Comparison of ENCODE assay signal across 8 cellular contexts in genomic region chr15:73685561-73685960, GRCh38. TPM values are rescaled to one million over a fixed set of nuclear protein-coding genes. Genes with fewer than 3 reads are reported as not detected.
DNase-seq lines count a peak whose midpoint lies in the region; ATAC-seq and TF ChIP-seq lines count a peak whose summit lies in the region.

No MANE protein-coding gene starts in this region.

- no peak overlapping the region for H2BK5ac ChIP-seq in mesendoderm (ENCODE audit: low read length)

- TF ChIP-seq CTCF in heart right ventricle (IDR thresholded peaks at IDR 0.05) (no peak), breast epithelium (IDR thresholded peaks at IDR 0.05) (no peak)

- H3K18ac ChIP-seq in mesendoderm (ENCODE audit: low read length) = no peak overlapping the region

- H3K27me3 ChIP-seq in heart right ventricle (peaks cover 0 to 49% (median 0%) of the 10 kb centered on the region in 7 donors), breast epithelium (no peaks in the 10 kb centered on the region), mesendoderm (ENCODE audit: insufficient read depth, low read length, poor library complexity) (no peaks in the 10 kb centered on the region)

- no peak overlapping the region for H2BK15ac ChIP-seq in mesendoderm (replicated peaks; ENCODE audit: low read depth)

- H3K4me1 ChIP-seq in heart right ventricle (peaks cover 19 to 78% (median 39%) of the 10 kb centered on the region in 9 donors), breast epithelium (peaks cover 0 to 10% of the 10 kb centered on the region in 2 donors), mesendoderm (ENCODE audit: control insufficient read depth, low read depth, low read length) (peaks cover 8% of the 10 kb centered on the region)

- H3K56ac ChIP-seq in mesendoderm (ENCODE audit: low read length) = peak overlapping the region; percentile 73

- H3K4ac ChIP-seq in mesendoderm (ENCODE audit: low read depth, low read length) = no peak overlapping the region

- H3K9me3 ChIP-seq in heart right ventricle = no peaks in the 10 kb centered on the region
- no peaks in the 10 kb centered on the region for H3K9me3 ChIP-seq in breast epithelium

- H3K4me3 ChIP-seq in heart right ventricle (peak overlapping the region in 6 of 10 donors; percentile 9 to 96 (median 82)), breast epithelium (peak overlapping the region; percentile 80 to 90 (median 83)), mesendoderm (ENCODE audit: low read length) (no peak overlapping the region)

- H3K36me3 ChIP-seq in heart right ventricle = no peaks in the 10 kb centered on the region
- no peaks in the 10 kb centered on the region for H3K36me3 ChIP-seq in breast epithelium
- H3K36me3 ChIP-seq in mesendoderm (ENCODE audit: control insufficient read depth, insufficient read depth, low read length) = no peaks in the 10 kb centered on the region

- H4K8ac ChIP-seq in mesendoderm (ENCODE audit: low read depth, low read length) = no peak overlapping the region

- no peak for DNase-seq in heart right ventricle
- DNase-seq in left ventricle myocardium superior = no peak
- no peak for DNase-seq in breast epithelium (ENCODE audit: low spot score in 2 of 2)
- DNase-seq in mesendoderm = no peak
- peak; percentile 24 for DNase-seq in ureter (ENCODE audit: low spot score)
- DNase-seq in kidney glomerular epithelial cell (lab: John Stamatoyannopoulos, UW) = no peak

- TF ChIP-seq POLR2A in breast epithelium (IDR thresholded peaks at IDR 0.05) = no peak

- ATAC-seq in heart right ventricle = peak in 2 of 8 donors; percentile 6 to 7
- no peak for ATAC-seq in left ventricle myocardium superior
- ATAC-seq in GM21360 (IDR thresholded peaks at IDR 0.05; ENCODE audit: unreplicated experiment) = no peak
- no peak for ATAC-seq in GM21717 (IDR thresholded peaks at IDR 0.05; ENCODE audit: unreplicated experiment)

- WGBS in heart right ventricle, 2 donors = 28 to 33% methylated on average over 3 of the region's 3 CpGs
- no CpG with 5 or more reads among the region's 3 CpGs for WGBS in mesendoderm (ENCODE audit: extremely low coverage, insufficient coverage, low lambda C conversion rate)

- peak overlapping the region; percentile 27 for H2AK5ac ChIP-seq in mesendoderm (ENCODE audit: low read length)

- H4K5ac ChIP-seq in mesendoderm (ENCODE audit: low read length) = no peak overlapping the region

- peak overlapping the region; percentile 46 for H3K4me2 ChIP-seq in mesendoderm (ENCODE audit: low read length)

- intact Hi-C loops in heart right ventricle (cut with DNase I) = no loop called here
- intact Hi-C loops in left ventricle myocardium superior (cut with micrococcal nuclease) = no loop called here
- intact Hi-C loops in breast epithelium (cut with DNase I; ENCODE audit: low total_unique reads) = no loop called here

- H3K79me1 ChIP-seq in mesendoderm (ENCODE audit: low read length) = peaks cover 34% of the 10 kb centered on the region

- no peak overlapping the region for H3K23ac ChIP-seq in mesendoderm (ENCODE audit: low read length)

- H3K9ac ChIP-seq in mesendoderm (ENCODE audit: low read length) = peak overlapping the region; percentile 84

- H3K27ac ChIP-seq in heart right ventricle (peak overlapping the region in 6 of 10 donors; percentile 15 to 59 (median 46)), breast epithelium (peak overlapping the region; percentile 83 to 87), mesendoderm (ENCODE audit: low read depth, low read length) (no peak overlapping the region)

- H3K79me2 ChIP-seq in mesendoderm (ENCODE audit: control insufficient read depth, insufficient read depth, low read length) = peaks cover 53% of the 10 kb centered on the region

- H2BK120ac ChIP-seq in mesendoderm (ENCODE audit: low read depth, low read length) = no peak overlapping the region

RNA-seq across cellular contexts. Expression of gene CD276, which starts 1.4 kb away (rescaled TPM):
- total RNA-seq in heart right ventricle = 10 to 100 TPM; 26.5 to 77.1 (median 38.1) TPM
- polyA plus RNA-seq in heart right ventricle = 10 to 100 TPM; 34.2 to 45.1 TPM
- 39.0 TPM for total RNA-seq in left ventricle myocardium superior
- total RNA-seq in breast epithelium = 100 to 1,000 TPM in 1 of 3 donors, 10 to 100 TPM in 2; 20.9 to 119 (median 73.7) TPM
- 145 TPM for polyA plus RNA-seq in mesendoderm (2013, experiment 1 of 2)
- 145 TPM for polyA plus RNA-seq in mesendoderm (2013, experiment 2 of 2)
- total RNA-seq in ureter = 26.9 TPM

RNA-seq across cellular contexts. Expression of gene NPTN, which starts 52.4 kb away (rescaled TPM):
- 100 to 1,000 TPM; 167 to 212 (median 188) TPM for total RNA-seq in heart right ventricle
- 100 to 1,000 TPM in 1 of 2 donors, 10 to 100 TPM in 1; 89.9 to 121 TPM for polyA plus RNA-seq in heart right ventricle
- total RNA-seq in left ventricle myocardium superior = 203 TPM
- total RNA-seq in breast epithelium = 100 to 1,000 TPM in 2 of 3 donors, 10 to 100 TPM in 1; 82.1 to 107 (median 104) TPM
- 74.3 TPM for polyA plus RNA-seq in mesendoderm (2013, experiment 1 of 2)
- 75.1 TPM for polyA plus RNA-seq in mesendoderm (2013, experiment 2 of 2)
- 135 TPM for total RNA-seq in ureter
